In the genomic region with DNA sequence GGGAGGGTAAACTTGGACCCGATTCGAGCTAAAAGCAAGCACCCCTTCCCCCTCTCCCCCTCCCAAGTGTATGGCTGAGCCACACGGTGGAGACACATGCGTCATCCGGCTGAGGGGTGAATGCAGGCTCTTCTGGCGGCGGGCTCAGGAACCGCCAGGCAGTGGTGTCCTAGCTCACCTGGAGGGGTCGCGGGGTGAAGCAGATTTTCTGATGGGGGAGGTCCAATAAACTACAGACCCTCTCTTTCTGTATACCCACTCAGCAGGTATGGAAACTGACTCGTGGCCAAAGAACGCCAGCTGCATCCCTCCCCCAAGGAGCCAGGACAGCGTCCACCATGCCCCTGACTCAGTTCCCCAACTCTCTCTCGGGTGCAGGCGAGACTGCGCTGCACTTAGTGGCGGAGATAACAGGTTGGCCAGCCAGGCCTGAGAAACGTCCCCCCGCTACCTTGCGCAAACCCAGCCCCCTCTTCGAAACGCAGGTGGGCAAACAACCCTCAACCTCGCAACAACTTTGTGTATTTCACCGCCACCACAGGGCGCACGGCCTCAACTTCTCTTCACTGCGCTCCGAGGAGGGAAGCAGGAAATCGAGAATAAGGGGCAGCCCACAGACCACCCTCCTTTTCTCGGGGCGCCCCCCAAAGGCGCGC, we compare ENCODE assay signal across 8 cellular contexts. TPM values are rescaled to one million over a fixed set of nuclear protein-coding genes. Genes with fewer than 3 reads are reported as not detected.
DNase-seq lines count a peak whose midpoint lies in the region; ATAC-seq, FAIRE-seq and TF ChIP-seq lines count a peak whose summit lies in the region.

No MANE protein-coding gene starts in this region.

- dilution Hi-C loops in IMR-90 (cut with HindIII; ENCODE audit: low sequenced_read_pairs, unreplicated experiment): no loop called here

- intact Hi-C loops in IMR-90 (cut with micrococcal nuclease) (loop anchor here (5.0 kb wide), 3 partner anchors 80 to 250 kb away; no protein-coding TSS in a partner anchor), GM12878 (cut with micrococcal nuclease; ENCODE audit: unreplicated experiment) (no loop called here)

- H3K27me3 ChIP-seq in IMR-90 (ENCODE audit: control insufficient read depth, insufficient read depth, low read length) (no peaks in the 10 kb centered on the region), GM12878 (replicated peaks in 1 of 2; ENCODE audit: control insufficient read depth in 2 of 2, insufficient read depth in 2 of 2, low read length in 1 of 2) (peaks cover 2 to 5% of the 10 kb centered on the region in 2 experiments; a peak in 3 of 4 replicates), skeletal muscle tissue (ENCODE audit: control insufficient read depth in 3 of 3, insufficient read depth in 3 of 3, low read length in 3 of 3) (no peaks in the 10 kb centered on the region)

- H3K4me2 ChIP-seq in IMR-90 (ENCODE audit: low read depth, low read length) (peak overlapping the region; percentile 90), GM12878 (ENCODE audit: control insufficient read depth, insufficient read depth) (no peak overlapping the region; the same call in 1 of the 2 replicates)

- H2AFZ ChIP-seq in IMR-90 (replicated peaks; ENCODE audit: low read length, poor library complexity) (peak overlapping the region; percentile 94), GM12878 (ENCODE audit: control insufficient read depth, low read depth, low read length) (no peak overlapping the region)

- no peak overlapping the region; the same call in 1 of the 2 replicates for H3K56ac ChIP-seq in IMR-90 (ENCODE audit: extremely low read depth, insufficient read depth, low read length)

- H3K4me1 ChIP-seq in IMR-90 (ENCODE audit: control insufficient read depth, insufficient read depth, low read length) (peaks cover 32% of the 10 kb centered on the region), GM12878 (ENCODE audit: control insufficient read depth, insufficient read depth, low read length) (no peaks in the 10 kb centered on the region), skeletal muscle tissue (ENCODE audit: control insufficient read depth in 3 of 3, insufficient read depth in 3 of 3, low read length in 3 of 3) (peaks cover 20 to 24% (median 21%) of the 10 kb centered on the region in 3 donors)

- H2AK9ac ChIP-seq in IMR-90 (replicated peaks; ENCODE audit: low read depth, low read length, poor library complexity): peak overlapping the region; percentile 84

- peak overlapping the region; percentile 15; the same call in 1 of the 2 replicates for H2BK20ac ChIP-seq in IMR-90 (ENCODE audit: low read depth, low read length)

- H3K14ac ChIP-seq in IMR-90 (replicated peaks; ENCODE audit: low read depth, low read length): peak overlapping the region; percentile 58

- 0% methylated on average over 1 of the region's 33 CpGs; no CpG with 5 or more reads in 1 of the 2 experiments for WGBS in IMR-90 (ENCODE audit: extremely low coverage in 2 of 2, insufficient read length in 1 of 2), 2 experiments
- WGBS in GM12878 (ENCODE audit: insufficient coverage, insufficient replicate concordance, low lambda C conversion rate, missing lambda C conversion rate): 5% methylated on average over 33 of the region's 33 CpGs

- peak; percentile 38 for TF ChIP-seq RAD21 in IMR-90 (IDR thresholded peaks at IDR 0.05; ENCODE audit: low read length)
- TF ChIP-seq RAD21 in GM12878 (IDR thresholded peaks at IDR 0.05; ENCODE audit: insufficient read depth, low read depth, low read length): no peak

- CTCF ChIA-PET in IMR-90 (lab: Yijun Ruan, JAX): interaction anchor here (1.1 to 1.5 kb wide), 4 partner anchors 8 to 122 kb away, joined by 3 read pairs; no protein-coding TSS in a partner anchor
- CTCF ChIA-PET in GM12878 (lab: Yijun Ruan, JAX): interaction anchor here (0.7 kb wide), 1 partner anchor 21 kb away, joined by 3 read pairs; no protein-coding TSS in a partner anchor

- H3K36me3 ChIP-seq in IMR-90 (ENCODE audit: control insufficient read depth, insufficient read depth, low read length) (no peaks in the 10 kb centered on the region), GM12878 (ENCODE audit: control insufficient read depth in 2 of 2, insufficient read depth in 2 of 2, low read length in 1 of 2) (no peaks in the 10 kb centered on the region), skeletal muscle tissue (ENCODE audit: control insufficient read depth in 3 of 3, insufficient read depth in 3 of 3, low read length in 3 of 3) (no peaks in the 10 kb centered on the region)

- no peak for TF ChIP-seq POLR2A in IMR-90 (IDR thresholded peaks at IDR 0.05; ENCODE audit: low read depth, low read length)
- TF ChIP-seq POLR2A in GM12878 (IDR thresholded peaks at IDR 0.05; ENCODE audit: low read depth, low read length): no peak

- H3K23ac ChIP-seq in IMR-90 (ENCODE audit: low read depth, low read length): peak overlapping the region; percentile 80

- H3K18ac ChIP-seq in IMR-90 (ENCODE audit: low read depth, low read length): peak overlapping the region; percentile 21

- peak overlapping the region; percentile 62 to 63; a peak in 2 of 4 replicates for H4K8ac ChIP-seq in IMR-90 (ENCODE audit: low read depth in 2 of 2, low read length in 2 of 2)

- BruUV-seq in IMR-90 (replicated peaks; lab: Mats Ljungman, UMichigan) (no TSS peak), GM12878 (replicated peaks; lab: Mats Ljungman, UMichigan) (no TSS peak)

- SMC1A ChIA-PET in GM12878 (lab: Charles Lee; ENCODE audit: uncharacterized antibody, unreplicated experiment): no interaction called here

- peak overlapping the region; percentile 78 for H3K4ac ChIP-seq in IMR-90 (ENCODE audit: low read depth, low read length)

- H4K91ac ChIP-seq in IMR-90 (ENCODE audit: insufficient read depth, low read depth, low read length): peak overlapping the region; percentile 57

- H3K79me1 ChIP-seq in IMR-90 (ENCODE audit: low read depth in 1 of 2, low read length in 2 of 2): peaks cover 6 to 56% of the 10 kb centered on the region in 2 experiments; a peak in 3 of 4 replicates

- H2BK120ac ChIP-seq in IMR-90 (ENCODE audit: low read depth, low read length): peak overlapping the region; percentile 42

- peak overlapping the region; percentile 69 for H3K4me3 ChIP-seq in IMR-90 (ENCODE audit: insufficient read depth, low read depth, low read length)
- 0 out of 2 replicates have a peak overlapping the region, but pooled peaks have one; percentile 72 for H3K4me3 ChIP-seq in GM12878
- H3K4me3 ChIP-seq in iPS-18c (ENCODE audit: insufficient read depth, low read depth, low read length): peak overlapping the region; percentile 90
- peak overlapping the region; percentile 87 to 95 (median 91) for H3K4me3 ChIP-seq in skeletal muscle tissue (ENCODE audit: low read length in 3 of 3)

- H3K79me2 ChIP-seq in GM12878 (ENCODE audit: control insufficient read depth, insufficient read depth, low read length): no peaks in the 10 kb centered on the region

- DNase-seq in COLO668 (lab: John Stamatoyannopoulos, UW; ENCODE audit: unreplicated experiment) (peak; percentile 64), IMR-90 (peak; percentile 64), GM12878 (ENCODE audit: low read depth, low spot score) (no peak), DMS153 treated with DMSO at 0.1 percent for 48 hours (lab: John Stamatoyannopoulos, UW; ENCODE audit: unreplicated experiment) (no peak)

- RAD21 ChIA-PET in GM12878 (lab: Charles Lee; ENCODE audit: unreplicated experiment): no interaction called here

- H3K9ac ChIP-seq in IMR-90 (ENCODE audit: low read depth, low read length) (peak overlapping the region; percentile 76), GM12878 (ENCODE audit: control insufficient read depth, insufficient read depth, low read length) (no peak overlapping the region), skeletal muscle tissue (ENCODE audit: low read depth in 1 of 3, low read length in 3 of 3) (peak overlapping the region; percentile 67 to 94 (median 86))

- peak overlapping the region; percentile 13; the same call in 1 of the 3 replicates for H2BK15ac ChIP-seq in IMR-90 (ENCODE audit: low read depth, low read length)

- no peak for FAIRE-seq in GM12878 (lab: Jason Lieb, UNC)

- peaks cover 23% of the 10 kb centered on the region for H3K9me1 ChIP-seq in IMR-90 (ENCODE audit: insufficient read depth, low read length)

- POLR2A ChIA-PET in IMR-90 (lab: Charles Lee; ENCODE audit: unreplicated experiment) (no interaction called here), GM12878 (lab: Charles Lee) (no interaction called here)

- in situ Hi-C loops in IMR-90 (cut with MboI; ENCODE audit: low sequenced_read_pairs): no loop called here
- in situ Hi-C loops in GM12878 (cut with MboI): no loop called here

- no peak for ATAC-seq in IMR-90 (ENCODE audit: low read depth)
- no peak for ATAC-seq in GM12878
- ATAC-seq in HG02610 (IDR thresholded peaks at IDR 0.05; ENCODE audit: unreplicated experiment): no peak
- ATAC-seq in HG03460 (IDR thresholded peaks at IDR 0.05; ENCODE audit: unreplicated experiment): no peak

- peak; percentile 29 for TF ChIP-seq CTCF in IMR-90 (conservative IDR thresholded peaks at IDR 0.05; ENCODE audit: low read depth, low read length)
- no peak for TF ChIP-seq CTCF in GM12878 (IDR thresholded peaks at IDR 0.05 in 2 of 3, conservative IDR thresholded peaks at IDR 0.05 in 1 of 3; ENCODE audit: control insufficient read depth in 2 of 3, extremely low read depth in 1 of 3, insufficient read depth in 1 of 3, low read depth in 3 of 3, low read length in 3 of 3)

- TF ChIP-seq EP300 in GM12878 (IDR thresholded peaks at IDR 0.05; ENCODE audit: borderline replicate concordance in 1 of 2, control insufficient read depth in 1 of 2, low read depth in 2 of 2, low read length in 2 of 2): no peak

- H2AK5ac ChIP-seq in IMR-90 (ENCODE audit: low read depth, low read length): peak overlapping the region; percentile 80

- peaks cover 19% of the 10 kb centered on the region; the same call in 1 of the 2 replicates for H4K20me1 ChIP-seq in IMR-90 (ENCODE audit: insufficient read depth, low read length)
- no peaks in the 10 kb centered on the region for H4K20me1 ChIP-seq in GM12878 (ENCODE audit: control insufficient read depth, insufficient read depth)

- H4K5ac ChIP-seq in IMR-90 (ENCODE audit: low read depth, low read length): peak overlapping the region; percentile 31; the same call in 1 of the 2 replicates

- H3K27ac ChIP-seq in IMR-90 (ENCODE audit: insufficient read depth, low read length) (peak overlapping the region; percentile 88), GM12878 (ENCODE audit: control insufficient read depth, insufficient read depth) (no peak overlapping the region), skeletal muscle tissue (ENCODE audit: low read depth, low read length) (peak overlapping the region; percentile 87)

- H3K9me3 ChIP-seq in IMR-90 (ENCODE audit: control insufficient read depth, insufficient read depth, low read length) (no peaks in the 10 kb centered on the region), GM12878 (replicated peaks; ENCODE audit: control insufficient read depth, insufficient read depth, low read length) (no peaks in the 10 kb centered on the region; the same call in 2 of the 3 replicates), iPS-18c (ENCODE audit: control insufficient read depth, insufficient read depth, low read length) (no peaks in the 10 kb centered on the region), skeletal muscle tissue (ENCODE audit: control insufficient read depth in 3 of 3, low read length in 3 of 3) (no peaks in the 10 kb centered on the region)

- peak overlapping the region; percentile 85 for H2BK5ac ChIP-seq in IMR-90 (ENCODE audit: low read depth, low read length, poor library complexity, severe bottlenecking)

RNA-seq across cellular contexts. Expression of a gene that starts 1.3 kb away (rescaled TPM):
- total RNA-seq in IMR-90 (2012; rRNA removed): 24.2 and 26.4 TPM in 2 replicates
- polyA plus RNA-seq in IMR-90 (2012; rRNA removed): 14.4 and 14.5 TPM in 2 replicates
- polyA plus RNA-seq in IMR-90 (2012; cell fraction: cytosol; rRNA removed): 6.6 and 8.8 TPM in 2 replicates
- 20.8 and 44.3 TPM in 2 replicates for polyA plus RNA-seq in IMR-90 (2012; cell fraction: nucleus; rRNA removed; ENCODE audit: low replicate concordance)
- total RNA-seq in GM12878 (2013; cell fraction: nucleolus; rRNA removed): 46.7 and 50.7 TPM in 2 replicates
- total RNA-seq in GM12878 (2014; rRNA removed): 0.51 and 0.54 TPM in 2 replicates
- 0.18 TPM in 2 replicates for total RNA-seq in GM12878 (2014; rRNA removed; fragmentation: Illumina TruSeq; extraction: Trizol)
- total RNA-seq in GM12878 (2021): 0.40 and 0.49 TPM in 2 replicates
- 0.30 TPM for polyA plus RNA-seq in GM12878 (2011; ENCODE audit: low read depth)
- 2.6 and 3.3 TPM in 2 replicates for polyA plus RNA-seq in GM12878 (2011; rRNA removed)
- 1.4 and 1.6 TPM in 2 replicates for polyA plus RNA-seq in GM12878 (2011; cell fraction: cytosol; rRNA removed)
- polyA plus RNA-seq in GM12878 (2011; cell fraction: nucleus; rRNA removed): 3.5 and 3.9 TPM in 2 replicates
- polyA plus RNA-seq in GM12878 (2012): 0.21 and 0.47 TPM in 2 replicates
- polyA plus RNA-seq in GM12878 (2014; fragmentation: Illumina TruSeq; extraction: Trizol): 0.19 and 0.22 TPM in 2 replicates
- polyA plus RNA-seq in GM12878 (2014; fragmentation: Nextera tagmentation; extraction: Ambion mirVana): under 1 TPM; 0.02 to 0.06 TPM
- 0.16 and 0.44 TPM in 2 replicates for polyA plus RNA-seq in GM12878 (2014; rRNA removed)
- polyA plus RNA-seq in GM12878 (2016; fragmentation: Nextera tagmentation; extraction: Ambion mirVana): under 1 TPM in 1 of 2 experiments, not detected in 1; 0.29 TPM
- 4.6 and 10.3 TPM in 2 replicates for polyA minus RNA-seq in GM12878 (2011; rRNA and poly(A)+ RNA removed)
- polyA minus RNA-seq in GM12878 (2011; cell fraction: cytosol; rRNA and poly(A)+ RNA removed): 2.3 TPM in 2 replicates
- 3.9 and 7.5 TPM in 2 replicates for polyA minus RNA-seq in GM12878 (2011; cell fraction: nucleus; rRNA and poly(A)+ RNA removed)
- total RNA-seq in skeletal muscle tissue: 23.5 TPM

Comparison
In these comparisons a context has a peak if more than half of its experiments do, and no peak if none do; other contexts are left out.
1. DNase-seq: peak in COLO668 (single experiment) and IMR-90 (single experiment); none in GM12878 (single experiment) and DMS153 treated with DMSO at 0.1 percent for 48 hours (single experiment).
2. Peak in every context shown above with its lines, with median percentiles within 50 percentile points of each other: H3K4me3 ChIP-seq.